1 cellular context compared by ENCODE assay signal in the genomic region with DNA sequence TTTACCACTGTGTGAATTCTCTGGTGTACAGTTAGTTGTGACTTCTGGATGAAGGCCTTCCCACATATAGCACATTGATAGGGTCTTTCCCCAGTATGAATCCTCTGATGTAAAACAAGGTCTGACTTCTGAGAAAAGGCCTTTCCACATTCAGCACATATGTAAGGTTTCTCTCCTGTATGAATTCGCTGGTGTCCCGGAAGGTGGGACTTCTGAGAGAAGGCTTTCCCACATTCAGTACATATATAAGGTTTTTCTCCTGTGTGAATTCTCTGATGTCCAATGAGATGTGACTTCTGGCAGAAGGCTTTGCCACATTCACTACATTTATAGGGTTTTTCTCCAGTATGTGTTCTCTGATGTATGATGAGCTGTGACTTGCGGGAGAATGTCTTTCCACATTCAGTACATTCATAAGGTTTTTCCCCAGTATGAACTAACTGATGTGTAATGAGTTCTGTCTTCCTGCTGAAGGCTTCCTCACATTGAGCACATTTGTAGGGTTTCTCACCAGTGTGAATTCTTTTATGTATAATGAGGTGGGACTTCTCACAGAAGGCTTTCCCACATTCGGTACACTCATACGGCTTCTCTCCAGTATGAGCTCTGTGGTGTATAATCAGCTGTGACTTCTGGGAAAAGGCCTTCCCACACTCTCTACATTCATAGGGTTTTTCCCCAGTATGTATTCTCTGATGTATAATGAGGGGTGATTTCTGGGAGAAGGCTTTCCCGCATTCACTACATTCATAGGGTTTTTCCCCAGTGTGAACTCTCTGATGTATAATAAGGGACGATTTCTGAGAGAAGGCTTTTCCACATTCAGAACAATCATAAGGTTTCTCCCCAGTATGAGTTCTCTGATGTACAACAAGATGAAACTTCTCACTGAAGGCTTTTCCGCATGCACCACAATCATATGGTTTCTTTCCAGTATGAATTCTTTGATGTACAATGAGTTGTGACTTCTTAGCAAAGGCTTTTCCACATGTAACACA.
TF ChIP-seq lines count a peak whose summit lies in the region.

No MANE protein-coding gene starts in this region.

TF ChIP-seq in HEK293, 187 proteins besides CTCF, POLR2A, EP300 and RAD21 (continued from another document):
- TF ChIP-seq, protein P1, sequence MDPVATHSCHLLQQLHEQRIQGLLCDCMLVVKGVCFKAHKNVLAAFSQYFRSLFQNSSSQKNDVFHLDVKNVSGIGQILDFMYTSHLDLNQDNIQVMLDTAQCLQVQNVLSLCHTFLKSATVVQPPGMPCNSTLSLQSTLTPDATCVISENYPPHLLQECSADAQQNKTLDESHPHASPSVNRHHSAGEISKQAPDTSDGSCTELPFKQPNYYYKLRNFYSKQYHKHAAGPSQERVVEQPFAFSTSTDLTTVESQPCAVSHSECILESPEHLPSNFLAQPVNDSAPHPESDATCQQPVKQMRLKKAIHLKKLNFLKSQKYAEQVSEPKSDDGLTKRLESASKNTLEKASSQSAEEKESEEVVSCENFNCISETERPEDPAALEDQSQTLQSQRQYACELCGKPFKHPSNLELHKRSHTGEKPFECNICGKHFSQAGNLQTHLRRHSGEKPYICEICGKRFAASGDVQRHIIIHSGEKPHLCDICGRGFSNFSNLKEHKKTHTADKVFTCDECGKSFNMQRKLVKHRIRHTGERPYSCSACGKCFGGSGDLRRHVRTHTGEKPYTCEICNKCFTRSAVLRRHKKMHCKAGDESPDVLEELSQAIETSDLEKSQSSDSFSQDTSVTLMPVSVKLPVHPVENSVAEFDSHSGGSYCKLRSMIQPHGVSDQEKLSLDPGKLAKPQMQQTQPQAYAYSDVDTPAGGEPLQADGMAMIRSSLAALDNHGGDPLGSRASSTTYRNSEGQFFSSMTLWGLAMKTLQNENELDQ (tag by site-specific recombination; IDR thresholded peaks at IDR 0.05; ENCODE audit: low read depth): no peak
- TF ChIP-seq ZNF747 (tag by site-specific recombination; IDR thresholded peaks at IDR 0.05) (no peak), ZNF302 (tag by site-specific recombination; IDR thresholded peaks at IDR 0.05; ENCODE audit: low read depth) (no peak)
